15 cellular contexts compared by ENCODE assay signal in genomic region chr5:60340965-60341471, GRCh38.
DNase-seq lines count a peak whose midpoint lies in the region; ATAC-seq and TF ChIP-seq lines count a peak whose summit lies in the region.
"Had no signal": no experiment of that assay in that cellular context is flagged by ENCODE, and none has a peak within 500 bp of the region (broad histone marks: within the 10 kb centered on the region; RNA-seq: fewer than 3 reads in every experiment).

No MANE protein-coding gene starts in this region.

- no peaks in the 10 kb centered on the region for H3K9me3 ChIP-seq in esophagus muscularis mucosa
- H3K9me3 ChIP-seq in esophagus squamous epithelium: no peaks in the 10 kb centered on the region
- H3K9me3 ChIP-seq in effector memory CD4-positive, alpha-beta T cell (ENCODE audit: control insufficient read depth, low read length): no peaks in the 10 kb centered on the region
- H3K9me3 ChIP-seq: BLaER1 treated with 17β-estradiol and CSF1 and Interleukin-3, amounts not matched to agents 10 nM and 100 nM; SJCRH30; vagina had no signal

- no peaks in the 10 kb centered on the region for H3K36me3 ChIP-seq in esophagus muscularis mucosa
- no peaks in the 10 kb centered on the region for H3K36me3 ChIP-seq in esophagus squamous epithelium
- no peaks in the 10 kb centered on the region for H3K36me3 ChIP-seq in effector memory CD4-positive, alpha-beta T cell (ENCODE audit: control insufficient read depth, insufficient read depth, low read length)
- H3K36me3 ChIP-seq: BLaER1 treated with 17β-estradiol and CSF1 and Interleukin-3, amounts not matched to agents 10 nM and 100 nM; SJCRH30; vagina had no signal

- TF ChIP-seq EP300 in esophagus muscularis mucosa (IDR thresholded peaks at IDR 0.05): no peak

- peak overlapping the region; percentile 67 to 83 (median 72) for H3K27ac ChIP-seq in esophagus muscularis mucosa (replicated peaks in 1 of 4)
- peak overlapping the region in 1 of 4 donors; percentile 28 for H3K27ac ChIP-seq in esophagus squamous epithelium
- H3K27ac ChIP-seq in effector memory CD4-positive, alpha-beta T cell (ENCODE audit: insufficient read depth, low read length, poor library complexity, severe bottlenecking): no peak overlapping the region
- H3K27ac ChIP-seq: BLaER1 treated with 17β-estradiol and CSF1 and Interleukin-3, amounts not matched to agents 10 nM and 100 nM; SJCRH30; vagina had no signal

- TF ChIP-seq POLR2A in esophagus muscularis mucosa (IDR thresholded peaks at IDR 0.05; ENCODE audit: low read depth) (no peak), esophagus squamous epithelium (IDR thresholded peaks at IDR 0.05) (no peak)

- H3K4me1 ChIP-seq in esophagus muscularis mucosa (peaks cover 0 to 41% (median 33%) of the 10 kb centered on the region in 4 donors), esophagus squamous epithelium (peaks cover 0 to 12% (median 0%) of the 10 kb centered on the region in 3 donors)
- H3K4me1 ChIP-seq in effector memory CD4-positive, alpha-beta T cell (ENCODE audit: control insufficient read depth, insufficient read depth, low read length, poor library complexity, severe bottlenecking): no peaks in the 10 kb centered on the region
- H3K4me1 ChIP-seq: SJCRH30, vagina had no signal

- ATAC-seq in GM19328 (IDR thresholded peaks at IDR 0.05; ENCODE audit: unreplicated experiment) (peak; percentile 54), HG03196 (IDR thresholded peaks at IDR 0.05; ENCODE audit: unreplicated experiment) (peak; percentile 72), HG03354 (IDR thresholded peaks at IDR 0.05; ENCODE audit: poor library complexity, severe bottlenecking, unreplicated experiment) (no peak)

- peak; percentile 46 for DNase-seq in GM12865 (ENCODE audit: low read depth)
- DNase-seq in esophagus muscularis mucosa (ENCODE audit: extremely low spot score): no peak
- DNase-seq in NCI-H2227 treated with DMSO at 0.1 percent for 48 hours (lab: John Stamatoyannopoulos, UW): no peak
- no peak for DNase-seq in esophagus squamous epithelium (lab: John Stamatoyannopoulos, UW)
- DNase-seq in effector memory CD4-positive, alpha-beta T cell: no peak
- DNase-seq: activated CD4-positive, alpha-beta T cell treated with anti-CD3 and anti-CD28 coated beads for 48 hours; activated naive CD4-positive, alpha-beta T cell treated with anti-CD3 and anti-CD28 coated beads, Interleukin-2, amount 50 U/mL, for 16 hours; KBM-7; retina; SJCRH30 had no signal

- no peak overlapping the region for H3K4me3 ChIP-seq in GM12865 (ENCODE audit: low read depth, low read length)
- no peak overlapping the region for H3K4me3 ChIP-seq in esophagus muscularis mucosa
- H3K4me3 ChIP-seq in esophagus squamous epithelium: no peak overlapping the region
- no peak overlapping the region for H3K4me3 ChIP-seq in effector memory CD4-positive, alpha-beta T cell (ENCODE audit: insufficient read depth, low read depth, low read length, poor library complexity, severe bottlenecking)
- H3K4me3 ChIP-seq: BLaER1 treated with 17β-estradiol and CSF1 and Interleukin-3, amounts not matched to agents 10 nM and 100 nM; SJCRH30; vagina had no signal

- intact Hi-C loops in esophagus muscularis mucosa (cut with DNase I) (no loop called here), esophagus squamous epithelium (cut with DNase I) (no loop called here)

- WGBS in esophagus muscularis mucosa: 92% methylated on average over 2 of the region's 2 CpGs
- 20 to 65% methylated on average over 2 of the region's 2 CpGs for WGBS in esophagus squamous epithelium, 2 donors

- TF ChIP-seq CTCF in GM12865 (IDR thresholded peaks at IDR 0.05; ENCODE audit: insufficient read depth, low read depth, low read length, missing control alignments) (no peak), esophagus muscularis mucosa (IDR thresholded peaks at IDR 0.05) (no peak), esophagus squamous epithelium (IDR thresholded peaks at IDR 0.05) (no peak)

- H3K27me3 ChIP-seq in esophagus muscularis mucosa (no peaks in the 10 kb centered on the region), esophagus squamous epithelium (peaks cover 0 to 41% (median 0%) of the 10 kb centered on the region in 4 donors)
- H3K27me3 ChIP-seq in effector memory CD4-positive, alpha-beta T cell (replicated peaks; ENCODE audit: control insufficient read depth, insufficient read depth, low read length, poor library complexity, severe bottlenecking): no peaks in the 10 kb centered on the region
- H3K27me3 ChIP-seq: BLaER1 treated with 17β-estradiol and CSF1 and Interleukin-3, amounts not matched to agents 10 nM and 100 nM; SJCRH30; vagina had no signal
